In the genomic region with DNA sequence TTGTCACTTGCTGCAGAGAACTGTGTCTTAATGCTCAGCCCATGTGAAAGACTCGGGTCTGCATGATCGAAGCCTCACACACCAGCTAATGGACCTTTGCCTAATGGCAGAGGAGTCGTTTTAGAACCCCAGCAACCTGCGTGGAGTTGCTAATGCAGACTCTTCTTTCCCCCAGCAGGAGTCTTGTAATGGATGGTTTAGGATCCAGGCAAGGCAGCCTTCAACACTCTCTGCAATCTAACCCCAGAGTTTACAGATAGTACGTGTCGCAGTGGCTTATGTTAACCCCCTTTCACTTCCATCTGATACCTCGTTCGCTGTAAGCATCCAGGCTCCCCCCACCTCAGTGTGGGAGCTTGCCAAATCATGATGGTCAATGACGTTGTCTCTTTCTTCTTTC, we compare ENCODE assay signal across 29 cellular contexts.
"Had no signal": no experiment of that assay in that cellular context is flagged by ENCODE, and none has a peak within 500 bp of the region (broad histone marks: within the 10 kb centered on the region; RNA-seq: fewer than 3 reads in every experiment).

No MANE protein-coding gene starts in this region.

- H3K4me3 Mint-ChIP-seq: memory B cell; mesothelial cell of epicardium; naive thymus-derived CD4-positive, alpha-beta T cell; nephron; stimulated activated effector memory CD8-positive, alpha-beta T cell treated with anti-CD3 and anti-CD28 coated beads, Interleukin-12 subunit alpha, Interleukin-12 subunit beta, amount 100 ng/mL, for 72 hours had no signal

- H3K36me3 ChIP-seq: prostate gland had no signal

- H3K27me3 Mint-ChIP-seq: memory B cell had no signal

- H3K27me3 ChIP-seq: esophagus squamous epithelium, heart right ventricle, right atrium auricular region, sigmoid colon, stomach, thyroid gland, vagina had no signal

- H3K4me1 Mint-ChIP-seq: memory B cell; mesothelial cell of epicardium; naive thymus-derived CD4-positive, alpha-beta T cell; nephron; stimulated activated effector memory CD8-positive, alpha-beta T cell treated with anti-CD3 and anti-CD28 coated beads, Interleukin-12 subunit alpha, Interleukin-12 subunit beta, amount 100 ng/mL, for 72 hours had no signal

- H3K9me3 Mint-ChIP-seq: memory B cell; mesothelial cell of epicardium; nephron; stimulated activated effector memory CD8-positive, alpha-beta T cell treated with anti-CD3 and anti-CD28 coated beads, Interleukin-12 subunit alpha, Interleukin-12 subunit beta, amount 100 ng/mL, for 72 hours had no signal

- H3K9me3 ChIP-seq: esophagus squamous epithelium, heart right ventricle, prostate gland, right atrium auricular region, sigmoid colon, stomach, thyroid gland, vagina had no signal

- FAIRE-seq: endometrium, islet of Langerhans had no signal

- H3K36me3 Mint-ChIP-seq: memory B cell; naive thymus-derived CD4-positive, alpha-beta T cell had no signal

- H3K4me3 ChIP-seq: coronary artery, esophagus squamous epithelium, heart right ventricle, lung, prostate gland, right atrium auricular region, sigmoid colon, stomach, thyroid gland, vagina had no signal

- DNase-seq: dermis blood vessel endothelial cell; effector memory CD4-positive, alpha-beta T cell; erythroblast; esophagus squamous epithelium; foreskin melanocyte; glutamatergic neuron; heart right ventricle; hippocampal formation; kidney glomerular epithelial cell; left ventricle myocardium superior; naive thymus-derived CD4-positive, alpha-beta T cell; nucleus accumbens; sigmoid colon; stimulated activated CD4-positive, alpha-beta T cell treated with anti-CD3 and anti-CD28 coated beads, Interleukin-2, amount 100 ng/mL, for 24 hours; stimulated activated CD4-positive, alpha-beta T cell treated with anti-CD3 and anti-CD28 coated beads, Interleukin-4, amount 100 ng/mL, for 24 hours; stimulated activated naive CD4-positive, alpha-beta T cell treated with Interleukin-2 at 50 U/mL for 16 hours; stomach; thyroid gland had no signal

- H3K27ac ChIP-seq: coronary artery, esophagus squamous epithelium, heart right ventricle, prostate gland, right atrium auricular region, sigmoid colon, stomach, thyroid gland, vagina had no signal

- H3K27ac Mint-ChIP-seq: memory B cell; mesothelial cell of epicardium; naive thymus-derived CD4-positive, alpha-beta T cell; nephron; stimulated activated effector memory CD8-positive, alpha-beta T cell treated with anti-CD3 and anti-CD28 coated beads, Interleukin-12 subunit alpha, Interleukin-12 subunit beta, amount 100 ng/mL, for 72 hours had no signal

- ATAC-seq: heart right ventricle; left ventricle myocardium superior; naive thymus-derived CD4-positive, alpha-beta T cell; stimulated activated effector memory CD8-positive, alpha-beta T cell treated with anti-CD3 and anti-CD28 coated beads, Interleukin-12 subunit alpha, Interleukin-12 subunit beta, amount 100 ng/mL, for 72 hours had no signal

- H3K4me1 ChIP-seq: esophagus squamous epithelium, heart right ventricle, prostate gland, right atrium auricular region, sigmoid colon, stomach, thyroid gland, vagina had no signal
